10 cellular contexts compared by ENCODE assay signal in genomic region chr1:153548722-153549695, GRCh38. TPM values are rescaled to one million over a fixed set of nuclear protein-coding genes. Genes with fewer than 3 reads are reported as not detected.
A peak's percentile ranks its signal among the peaks of the same experiment; 100 is the strongest.
DNase-seq lines count a peak whose midpoint lies in the region; ATAC-seq, FAIRE-seq and TF ChIP-seq lines count a peak whose summit lies in the region.
"Had no signal": no experiment of that assay in that cellular context is flagged by ENCODE, and none has a peak within 500 bp of the region (broad histone marks: within the 10 kb centered on the region; RNA-seq: fewer than 3 reads in every experiment).

Gene S100A3 (minus strand): TSS chr1:153549258. CDS start chr1:153548485, 773 bp downstream.

- TF ChIP-seq CTCF in H9 (conservative IDR thresholded peaks at IDR 0.05): no peak
- no peak for TF ChIP-seq CTCF in stomach (IDR thresholded peaks at IDR 0.05)

- no peak within 1 kb of the TSS for H2AFZ ChIP-seq in H9 (ENCODE audit: low read length)

- H3K4me1 ChIP-seq in H9 (ENCODE audit: insufficient read depth, low read length) (peaks cover 6% of the 10 kb centered on the region; the same call in 1 of the 2 replicates), right cardiac atrium (ENCODE audit: control insufficient read depth, insufficient read depth, low read length) (peaks cover 24% of the 10 kb centered on the region), stomach (peaks cover 51 to 72% (median 61%) of the 10 kb centered on the region in 4 donors)

- H2BK5ac ChIP-seq in H9 (ENCODE audit: insufficient read length, low read length): no peak within 1 kb of the TSS

- intact Hi-C loops in activated T-helper 1 cell treated with anti-CD3 and anti-CD28 coated beads, Interleukin-12 subunit alpha, Interleukin-12 subunit beta, Interleukin-2, Interleukin-4 antibody, amounts not matched to agents 30 ng/mL and 10 ng/mL and 1 ng/mL, durations not matched to agents 14 hours and 24 hours and 36 hours (cut with micrococcal nuclease): loop anchor here (10.0 kb wide), 1 partner anchor 416 kb away; the partner anchor contains the start of genes CREB3L4 and SLC39A1
- intact Hi-C loops in right cardiac atrium (cut with DNase I) (no loop called here), stomach (cut with DNase I; ENCODE audit: low total_unique reads) (no loop called here)

- no peak within 1 kb of the TSS for H3T11ph ChIP-seq in H9 (ENCODE audit: low read length)

- H3K36me3 ChIP-seq in stomach: no peaks in the 10 kb centered on the region

- H3K9ac ChIP-seq in H9 (ENCODE audit: extremely low read depth, insufficient read length, low read length): no peak within 1 kb of the TSS

- FAIRE-seq in frontal cortex (lab: Jason Lieb, UNC): no peak

- H3K79me1 ChIP-seq in H9 (ENCODE audit: insufficient read depth, low read depth, low read length, poor library complexity, severe bottlenecking): no peaks in the 10 kb centered on the region

- H3K79me2 ChIP-seq in H9 (ENCODE audit: insufficient read depth, low read length): no peaks in the 10 kb centered on the region

- no peaks in the 10 kb centered on the region for H3K9me3 Mint-ChIP-seq in H9
- no peaks in the 10 kb centered on the region for H3K9me3 Mint-ChIP-seq in activated T-helper 1 cell treated with anti-CD3 and anti-CD28 coated beads, Interleukin-12 subunit alpha, Interleukin-12 subunit beta, Interleukin-2, Interleukin-4 antibody, amounts not matched to agents 30 ng/mL and 10 ng/mL and 1 ng/mL, durations not matched to agents 14 hours and 24 hours and 36 hours

- H4K8ac ChIP-seq in H9 (replicated peaks; ENCODE audit: insufficient read length, low read depth, low read length): no peak within 1 kb of the TSS

- no peak within 1 kb of the TSS for H3K4ac ChIP-seq in H9 (ENCODE audit: low read depth, low read length)

- H3K27me3 ChIP-seq in H9 (ENCODE audit: insufficient read depth, low read length) (no peaks in the 10 kb centered on the region), right cardiac atrium (ENCODE audit: control insufficient read depth, insufficient read depth) (no peaks in the 10 kb centered on the region), stomach (no peaks in the 10 kb centered on the region)

- peaks cover 54 to 72% of the 10 kb centered on the region in 2 experiments for H3K4me1 Mint-ChIP-seq in H9
- peaks cover 52% of the 10 kb centered on the region for H3K4me1 Mint-ChIP-seq in activated T-helper 1 cell treated with anti-CD3 and anti-CD28 coated beads, Interleukin-12 subunit alpha, Interleukin-12 subunit beta, Interleukin-2, Interleukin-4 antibody, amounts not matched to agents 30 ng/mL and 10 ng/mL and 1 ng/mL, durations not matched to agents 14 hours and 24 hours and 36 hours (ENCODE audit: low read depth)

- no peaks in the 10 kb centered on the region; a peak in 1 of 7 replicates for H3K36me3 Mint-ChIP-seq in H9 (ENCODE audit: insufficient read depth in 1 of 3, low read depth in 3 of 3)
- peaks cover 8% of the 10 kb centered on the region for H3K36me3 Mint-ChIP-seq in activated T-helper 1 cell treated with anti-CD3 and anti-CD28 coated beads, Interleukin-12 subunit alpha, Interleukin-12 subunit beta, Interleukin-2, Interleukin-4 antibody, amounts not matched to agents 30 ng/mL and 10 ng/mL and 1 ng/mL, durations not matched to agents 14 hours and 24 hours and 36 hours (ENCODE audit: low read depth)

- no peak within 1 kb of the TSS for H2BK20ac ChIP-seq in H9 (ENCODE audit: low read depth, low read length, poor library complexity, severe bottlenecking)

- TF ChIP-seq POLR2A in stomach (IDR thresholded peaks at IDR 0.05): no peak

- no peak within 1 kb of the TSS for H3K23ac ChIP-seq in H9 (ENCODE audit: insufficient read length, low read depth, low read length)

- no peak within 1 kb of the TSS for H4K91ac ChIP-seq in H9 (ENCODE audit: insufficient read length, low read depth, low read length)

- peak; percentile 25 for DNase-seq in H9
- no peak for DNase-seq in activated T-helper 1 cell treated with anti-CD3 and anti-CD28 coated beads, Interleukin-12 subunit alpha, Interleukin-12 subunit beta, Interleukin-2, Interleukin-4 antibody, amounts not matched to agents 30 ng/mL and 10 ng/mL and 1 ng/mL, durations not matched to agents 14 hours and 24 hours and 36 hours (ENCODE audit: low spot score)
- DNase-seq in right cardiac atrium: peak; percentile 87 to 90 (median 89)
- DNase-seq in stomach: peak; percentile 35
- DNase-seq in frontal cortex (ENCODE audit: low spot score in 2 of 2): no peak
- DNase-seq in NCI-H345 treated with DMSO at 0.1 percent for 48 hours (lab: John Stamatoyannopoulos, UW; ENCODE audit: unreplicated experiment): no peak
- no peak for DNase-seq in globus pallidus (ENCODE audit: low spot score)

- ATAC-seq in right cardiac atrium: peak; percentile 58 to 76
- ATAC-seq in GM19452 (IDR thresholded peaks at IDR 0.05; ENCODE audit: unreplicated experiment): no peak

- no peak within 1 kb of the TSS for H3K4me3 ChIP-seq in right cardiac atrium (ENCODE audit: low read length)
- H3K4me3 ChIP-seq in stomach: no peak within 1 kb of the TSS

- no peaks in the 10 kb centered on the region; the same call in 1 of the 2 replicates for H3K27me3 Mint-ChIP-seq in H9 (ENCODE audit: low read depth)
- H3K27me3 Mint-ChIP-seq in activated T-helper 1 cell treated with anti-CD3 and anti-CD28 coated beads, Interleukin-12 subunit alpha, Interleukin-12 subunit beta, Interleukin-2, Interleukin-4 antibody, amounts not matched to agents 30 ng/mL and 10 ng/mL and 1 ng/mL, durations not matched to agents 14 hours and 24 hours and 36 hours (ENCODE audit: insufficient read depth): peaks cover 4% of the 10 kb centered on the region

- H3K4me2 ChIP-seq in H9 (ENCODE audit: insufficient read depth, insufficient read length, low read length): no peak within 1 kb of the TSS

- no peaks in the 10 kb centered on the region for H4K20me1 ChIP-seq in H9 (ENCODE audit: control insufficient read depth, insufficient read depth, insufficient read length)

- no peak within 1 kb of the TSS for H3K56ac ChIP-seq in H9 (ENCODE audit: insufficient read length, low read depth, low read length)

- H3K18ac ChIP-seq in H9 (ENCODE audit: insufficient read length, low read depth, low read length): no peak within 1 kb of the TSS

- H2AK5ac ChIP-seq in H9 (ENCODE audit: insufficient read length, low read length): no peak within 1 kb of the TSS

- H3K27ac ChIP-seq in H9 (ENCODE audit: insufficient read length, low read depth, low read length): no peak within 1 kb of the TSS
- peak within 1 kb of the TSS; percentile 32 for H3K27ac ChIP-seq in right cardiac atrium (ENCODE audit: low read length)
- peak within 1 kb of the TSS; percentile 13 to 70 (median 49) for H3K27ac ChIP-seq in stomach

- peak within 1 kb of the TSS in 2 of 3 experiments; percentile 65 to 83; a peak in 4 of 7 replicates for H3K27ac Mint-ChIP-seq in H9
- H3K27ac Mint-ChIP-seq in activated T-helper 1 cell treated with anti-CD3 and anti-CD28 coated beads, Interleukin-12 subunit alpha, Interleukin-12 subunit beta, Interleukin-2, Interleukin-4 antibody, amounts not matched to agents 30 ng/mL and 10 ng/mL and 1 ng/mL, durations not matched to agents 14 hours and 24 hours and 36 hours: peak within 1 kb of the TSS; percentile 50

- no peaks in the 10 kb centered on the region for H3K9me3 ChIP-seq in H9 (ENCODE audit: control insufficient read depth, low read depth, low read length)
- H3K9me3 ChIP-seq in right cardiac atrium (ENCODE audit: control insufficient read depth, low read length): no peaks in the 10 kb centered on the region
- H3K9me3 ChIP-seq in stomach: no peaks in the 10 kb centered on the region

- no peak within 1 kb of the TSS for H2BK120ac ChIP-seq in H9 (ENCODE audit: low read depth, low read length, poor library complexity, severe bottlenecking)

- peak within 1 kb of the TSS in 1 of 2 experiments; percentile 51; a peak in 2 of 5 replicates for H3K4me3 Mint-ChIP-seq in H9
- H3K4me3 Mint-ChIP-seq in activated T-helper 1 cell treated with anti-CD3 and anti-CD28 coated beads, Interleukin-12 subunit alpha, Interleukin-12 subunit beta, Interleukin-2, Interleukin-4 antibody, amounts not matched to agents 30 ng/mL and 10 ng/mL and 1 ng/mL, durations not matched to agents 14 hours and 24 hours and 36 hours: no peak within 1 kb of the TSS

- TF ChIP-seq EP300 in stomach (IDR thresholded peaks at IDR 0.05): peak; percentile 33

- H2BK15ac ChIP-seq in H9 (ENCODE audit: low read depth, low read length): no peak within 1 kb of the TSS

- WGBS in H9 (ENCODE audit: extremely low coverage, insufficient read length, low lambda C conversion rate): no CpG with 5 or more reads among the region's 14 CpGs
- WGBS in right cardiac atrium: 62% methylated on average over 14 of the region's 14 CpGs
- 62 to 73% (median 64%) methylated on average over 13 to 14 of the region's 14 CpGs for whole genome bisulfite sequencing in stomach, 5 donors

- H3K23me2 ChIP-seq in H9 (ENCODE audit: insufficient read length, low read depth, low read length, poor library complexity, severe bottlenecking): no peaks in the 10 kb centered on the region

- no peak within 1 kb of the TSS for H4K5ac ChIP-seq in H9 (ENCODE audit: insufficient read length, low read depth, low read length)

- no peak within 1 kb of the TSS for H2BK12ac ChIP-seq in H9 (ENCODE audit: insufficient read length, low read depth, low read length)

- no peak within 1 kb of the TSS; the same call in 1 of the 2 replicates for H3K14ac ChIP-seq in H9 (ENCODE audit: insufficient read depth, low read length)

RNA-seq across cellular contexts. Expression of gene S100A3, which starts in this region (rescaled TPM):
- not detected in 2 replicates for total RNA-seq in H9 (2021)
- total RNA-seq in activated T-helper 1 cell treated with anti-CD3 and anti-CD28 coated beads, Interleukin-12 subunit alpha, Interleukin-12 subunit beta, Interleukin-2, Interleukin-4 antibody, amounts not matched to agents 30 ng/mL and 10 ng/mL and 1 ng/mL, durations not matched to agents 14 hours and 24 hours and 36 hours: not detected in 2 replicates
- total RNA-seq in right cardiac atrium: 1 to 10 TPM in 2 of 4 donors, under 1 TPM in 2; 0.54 to 2.0 (median 1.1) TPM
- polyA plus RNA-seq in right cardiac atrium: 1.6 TPM
- not detected for total RNA-seq in stomach
- 10 to 100 TPM in 1 of 3 donors, 1 to 10 TPM in 2; 2.6 to 15.0 (median 5.4) TPM for polyA plus RNA-seq in stomach
- not detected for total RNA-seq in frontal cortex
- total RNA-seq: activated CD8-positive, alpha-beta memory T cell treated with anti-CD3 and anti-CD28 coated beads for 36 hours had no signal
- polyA plus RNA-seq: neural cell had no signal

Comparison
In these comparisons a context has a peak if more than half of its experiments do, and no peak if none do; other contexts are left out.
1. Peak in DNase-seq in H9; RNA of the gene not detected or under 1 TPM.
2. DNase-seq: peak in right cardiac atrium (3 of 3) and stomach (single experiment); none in activated T-helper 1 cell treated with anti-CD3 and anti-CD28 coated beads, Interleukin-12 subunit alpha, Interleukin-12 subunit beta, Interleukin-2, Interleukin-4 antibody, amounts not matched to agents 30 ng/mL and 10 ng/mL and 1 ng/mL, durations not matched to agents 14 hours and 24 hours and 36 hours (single experiment), frontal cortex (0 of 2), NCI-H345 treated with DMSO at 0.1 percent for 48 hours (single experiment) and globus pallidus (single experiment).